19 cellular contexts compared by ENCODE assay signal in genomic region chr6:126308367-126308766, GRCh38. TPM values are rescaled to one million over a fixed set of nuclear protein-coding genes. Genes with fewer than 3 reads are reported as not detected.
"Had no signal": no experiment of that assay in that cellular context is flagged by ENCODE, and none has a peak within 500 bp of the region (broad histone marks: within the 10 kb centered on the region; RNA-seq: fewer than 3 reads in every experiment).

No MANE protein-coding gene starts in this region.

- H3K9me3 ChIP-seq: gastrocnemius medialis, lower lobe of right lung, pancreas, thoracic aorta, tibial nerve, upper lobe of left lung had no signal

- H3K36me3 ChIP-seq: gastrocnemius medialis, lower lobe of right lung, pancreas, thoracic aorta, tibial nerve, upper lobe of left lung had no signal

- H3K4me3 ChIP-seq: coronary artery, gastrocnemius medialis, lower lobe of right lung, pancreas, thoracic aorta, tibial nerve, upper lobe of left lung had no signal

- H3K4me1 ChIP-seq: gastrocnemius medialis, lower lobe of right lung, pancreas, tibial nerve, upper lobe of left lung had no signal

- H3K27ac ChIP-seq: coronary artery, gastrocnemius medialis, lower lobe of right lung, pancreas, thoracic aorta, tibial nerve, upper lobe of left lung had no signal

- ATAC-seq: effector memory CD8-positive, alpha-beta T cell; left ventricle myocardium superior; lower lobe of right lung; natural killer cell; pancreas; sciatic nerve; stimulated activated memory B cell treated with anti-CD40 and anti-IgM and Interleukin-4, amounts not matched to agents 10 μg/mL and 1 μg/mL and 100 μg/mL, for 72 hours had no signal

- H3K27me3 ChIP-seq: gastrocnemius medialis, pancreas, tibial nerve, upper lobe of left lung had no signal

- FAIRE-seq: endometrium, keratinocyte, pancreas, urothelium cell line had no signal

- DNase-seq: effector memory CD8-positive, alpha-beta T cell; left ventricle myocardium superior; natural killer cell; occipital lobe; pancreas; stimulated activated CD4-positive, alpha-beta T cell treated with anti-CD3 and anti-CD28 coated beads, Interleukin-2, amount 100 ng/mL, for 24 hours; stimulated activated CD4-positive, alpha-beta T cell treated with anti-CD3 and anti-CD28 coated beads, Interleukin-4, amount 100 ng/mL, for 24 hours; upper lobe of left lung had no signal

RNA-seq across cellular contexts. Expression of gene CENPW, which starts 31.5 kb away (rescaled TPM):
- total RNA-seq: mononuclear cell, thoracic aorta, tibial nerve had no signal
